15 cellular contexts compared by ENCODE assay signal in genomic region chr12:68821357-68822188, GRCh38. TPM values are rescaled to one million over a fixed set of nuclear protein-coding genes. Genes with fewer than 3 reads are reported as not detected.
DNase-seq lines count a peak whose midpoint lies in the region; ATAC-seq and TF ChIP-seq lines count a peak whose summit lies in the region.
"Had no signal": no experiment of that assay in that cellular context is flagged by ENCODE, and none has a peak within 500 bp of the region (broad histone marks: within the 10 kb centered on the region; RNA-seq: fewer than 3 reads in every experiment).

No MANE protein-coding gene starts in this region.

- TF ChIP-seq POLR2A in GM18505 (IDR thresholded peaks at IDR 0.05; ENCODE audit: borderline replicate concordance, extremely low read depth, insufficient read depth, insufficient read length), result no peak

- peaks cover 52% of the 10 kb centered on the region for H3K4me1 Mint-ChIP-seq in activated T-cell treated with anti-CD3 and anti-CD28 coated beads, Interleukin-2, amount 50 U/mL, for 24 hours (ENCODE audit: low read depth)
- peaks cover 17% of the 10 kb centered on the region for H3K4me1 Mint-ChIP-seq in chondrocyte (ENCODE audit: low read depth)
- peaks cover 14% of the 10 kb centered on the region for H3K4me1 Mint-ChIP-seq in stimulated activated effector memory CD8-positive, alpha-beta T cell treated with anti-CD3 and anti-CD28 coated beads, Interleukin-12 subunit alpha, Interleukin-12 subunit beta, amount 100 ng/mL, for 72 hours
- H3K4me1 Mint-ChIP-seq: memory B cell had no signal

- peaks cover 49% of the 10 kb centered on the region for H3K36me3 ChIP-seq in Panc1 (ENCODE audit: control insufficient read depth, insufficient read depth, low read length)
- H3K36me3 ChIP-seq: ovary had no signal

- no peaks in the 10 kb centered on the region for H3K4me1 ChIP-seq in Panc1 (ENCODE audit: control insufficient read depth, insufficient read depth, low read length)

- no peaks in the 10 kb centered on the region for H3K27me3 ChIP-seq in Panc1 (ENCODE audit: control insufficient read depth, insufficient read depth, low read length)
- H3K27me3 ChIP-seq: ovary had no signal

- DNase-seq in activated T-cell treated with anti-CD3 and anti-CD28 coated beads, Interleukin-2, amount 50 U/mL, for 24 hours, result no peak
- no peak for DNase-seq in activated T-cell treated with anti-CD3 and anti-CD28 coated beads, Interleukin-2, amount 50 U/mL, for 48 hours
- no peak for DNase-seq in Panc1 (ENCODE audit: low read depth, low spot score)
- no peak for DNase-seq in chondrocyte (ENCODE audit: low spot score)
- peak in 1 of 2 donors; percentile 37 for DNase-seq in stimulated activated effector memory CD8-positive, alpha-beta T cell treated with anti-CD3 and anti-CD28 coated beads, Interleukin-12 subunit alpha, Interleukin-12 subunit beta, amount 100 ng/mL, for 72 hours (ENCODE audit: low spot score in 2 of 2)
- DNase-seq in NCI-H524 (lab: John Stamatoyannopoulos, UW), result no peak
- DNase-seq in AG20443 (ENCODE audit: low spot score), result no peak
- DNase-seq: ACHN, DMS153, ovary had no signal

- TF ChIP-seq CTCF in Panc1 (IDR thresholded peaks at IDR 0.05) (no peak), chondrocyte (IDR thresholded peaks at IDR 0.05) (no peak)

- intact Hi-C loops in Panc1 (cut with micrococcal nuclease; ENCODE audit: unreplicated experiment), result no loop called here

- no TSS peak for BruUV-seq in Panc1 (replicated peaks; lab: Mats Ljungman, UMichigan)

- no peak overlapping the region for H3K4me3 Mint-ChIP-seq in activated T-cell treated with anti-CD3 and anti-CD28 coated beads, Interleukin-2, amount 50 U/mL, for 24 hours
- H3K4me3 Mint-ChIP-seq in chondrocyte (ENCODE audit: unreplicated experiment), result no peak overlapping the region
- no peak overlapping the region for H3K4me3 Mint-ChIP-seq in stimulated activated effector memory CD8-positive, alpha-beta T cell treated with anti-CD3 and anti-CD28 coated beads, Interleukin-12 subunit alpha, Interleukin-12 subunit beta, amount 100 ng/mL, for 72 hours
- H3K4me3 Mint-ChIP-seq: memory B cell had no signal

- in situ Hi-C loops in Panc1 (cut with HindIII; ENCODE audit: low pct_unique_long_range_greater_than_20kb, low sequenced_read_pairs), result no loop called here

- CTCF ChIA-PET in Panc1 (lab: Charles Lee), result interaction anchor here (1.1 kb wide), 1 partner anchor 8 kb away, joined by 3 read pairs; no protein-coding TSS in a partner anchor

- H3K4me3 ChIP-seq in Panc1 (ENCODE audit: low read depth in 2 of 2, low read length in 2 of 2), result no peak overlapping the region
- H3K4me3 ChIP-seq: ovary, skin epidermis had no signal

- H3K36me3 Mint-ChIP-seq in activated T-cell treated with anti-CD3 and anti-CD28 coated beads, Interleukin-2, amount 50 U/mL, for 24 hours (ENCODE audit: low read depth), result peaks cover 86% of the 10 kb centered on the region
- peaks cover 36% of the 10 kb centered on the region for H3K36me3 Mint-ChIP-seq in chondrocyte (ENCODE audit: low read depth)
- peaks cover 100% of the 10 kb centered on the region for H3K36me3 Mint-ChIP-seq in stimulated activated effector memory CD8-positive, alpha-beta T cell treated with anti-CD3 and anti-CD28 coated beads, Interleukin-12 subunit alpha, Interleukin-12 subunit beta, amount 100 ng/mL, for 72 hours

- ATAC-seq in Panc1 (peak; percentile 53), GM18505 (IDR thresholded peaks at IDR 0.05; ENCODE audit: unreplicated experiment) (no peak)
- ATAC-seq in stimulated activated effector memory CD8-positive, alpha-beta T cell treated with anti-CD3 and anti-CD28 coated beads, Interleukin-12 subunit alpha, Interleukin-12 subunit beta, amount 100 ng/mL, for 72 hours, result no peak

- no peaks in the 10 kb centered on the region for H3K27me3 Mint-ChIP-seq in activated T-cell treated with anti-CD3 and anti-CD28 coated beads, Interleukin-2, amount 50 U/mL, for 24 hours
- H3K27me3 Mint-ChIP-seq in chondrocyte (ENCODE audit: low read depth), result no peaks in the 10 kb centered on the region
- H3K27me3 Mint-ChIP-seq: brain, memory B cell had no signal

- H3K9me3 ChIP-seq in Panc1 (ENCODE audit: control insufficient read depth, insufficient read depth, low read depth, low read length), result no peaks in the 10 kb centered on the region
- H3K9me3 ChIP-seq: ovary had no signal

- POLR2A ChIA-PET in Panc1 (lab: Charles Lee), result interaction anchor here (0.5 to 0.6 kb wide), 4 partner anchors 10 to 453 kb away, joined by 4 to 12 read pairs (median 6); no protein-coding TSS in a partner anchor

- no peak overlapping the region for H3K27ac ChIP-seq in Panc1 (ENCODE audit: low read length)
- H3K27ac ChIP-seq: ovary, skin epidermis, VCaP had no signal

- peak overlapping the region; percentile 80 for H3K27ac Mint-ChIP-seq in activated T-cell treated with anti-CD3 and anti-CD28 coated beads, Interleukin-2, amount 50 U/mL, for 24 hours
- H3K27ac Mint-ChIP-seq in chondrocyte (ENCODE audit: unreplicated experiment), result peak overlapping the region; percentile 27
- peak overlapping the region; percentile 73 for H3K27ac Mint-ChIP-seq in stimulated activated effector memory CD8-positive, alpha-beta T cell treated with anti-CD3 and anti-CD28 coated beads, Interleukin-12 subunit alpha, Interleukin-12 subunit beta, amount 100 ng/mL, for 72 hours

- no peaks in the 10 kb centered on the region for H3K9me3 Mint-ChIP-seq in activated T-cell treated with anti-CD3 and anti-CD28 coated beads, Interleukin-2, amount 50 U/mL, for 24 hours
- no peaks in the 10 kb centered on the region for H3K9me3 Mint-ChIP-seq in chondrocyte (ENCODE audit: low read depth)
- H3K9me3 Mint-ChIP-seq in stimulated activated effector memory CD8-positive, alpha-beta T cell treated with anti-CD3 and anti-CD28 coated beads, Interleukin-12 subunit alpha, Interleukin-12 subunit beta, amount 100 ng/mL, for 72 hours, result no peaks in the 10 kb centered on the region
- H3K9me3 Mint-ChIP-seq: brain, memory B cell had no signal

RNA-seq across cellular contexts. Expression of gene MDM2, which starts 13.6 kb away (rescaled TPM):
- 101 TPM for total RNA-seq in Panc1 (2021; ENCODE audit: unreplicated experiment)
- 11.8 TPM for polyA plus RNA-seq in Panc1 (2012; ENCODE audit: insufficient read length)
- total RNA-seq in chondrocyte, result 146 to 160 TPM (median 158 TPM) in 3 replicates

Comparison
In these comparisons a context has a peak if more than half of its experiments do, and no peak if none do; other contexts are left out.
1. H3K27ac Mint-ChIP-seq: peak in every context shown above with its lines; median percentile 80 in activated T-cell treated with anti-CD3 and anti-CD28 coated beads, Interleukin-2, amount 50 U/mL, for 24 hours; 73 in stimulated activated effector memory CD8-positive, alpha-beta T cell treated with anti-CD3 and anti-CD28 coated beads, Interleukin-12 subunit alpha, Interleukin-12 subunit beta, amount 100 ng/mL, for 72 hours; 27 in chondrocyte.